ENCODE assay signal across 24 cellular contexts in the genomic region with DNA sequence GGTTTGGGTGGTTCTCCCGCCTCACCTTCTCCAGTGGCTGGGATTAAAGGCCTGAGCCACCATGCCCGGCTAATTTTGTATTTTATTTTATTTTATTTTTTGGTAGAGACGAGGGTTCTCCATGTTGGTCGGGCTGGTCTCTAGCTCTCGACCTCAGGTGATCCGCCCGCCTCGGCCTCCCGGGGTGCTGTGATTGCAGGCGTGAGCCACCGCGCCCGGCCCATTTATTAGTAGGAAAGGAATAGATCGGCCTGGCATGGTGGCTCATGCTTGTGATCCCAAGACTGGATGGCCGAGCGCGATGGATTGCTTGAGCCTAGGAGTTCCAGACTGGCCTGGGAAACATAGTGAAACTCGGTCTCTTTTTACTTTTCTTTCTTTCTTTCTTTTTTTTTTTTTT. TPM values are rescaled to one million over a fixed set of nuclear protein-coding genes. Genes with fewer than 3 reads are reported as not detected.
DNase-seq lines count a peak whose midpoint lies in the region; ATAC-seq and TF ChIP-seq lines count a peak whose summit lies in the region.
"Had no signal": no experiment of that assay in that cellular context is flagged by ENCODE, and none has a peak within 500 bp of the region (broad histone marks: within the 10 kb centered on the region; RNA-seq: fewer than 3 reads in every experiment).

No MANE protein-coding gene starts in this region.

- CTCF ChIA-PET in Panc1 (lab: Charles Lee), result no interaction called here

- no peak overlapping the region for H3K4me3 Mint-ChIP-seq in activated T-cell treated with anti-CD3 and anti-CD28 coated beads, Interleukin-2, amount 50 U/mL, for 24 hours
- H3K4me3 Mint-ChIP-seq: B cell; CD4-positive, alpha-beta T cell; CD8-positive, alpha-beta T cell had no signal

- H3K27ac Mint-ChIP-seq in activated T-cell treated with anti-CD3 and anti-CD28 coated beads, Interleukin-2, amount 50 U/mL, for 24 hours, result no peak overlapping the region
- H3K27ac Mint-ChIP-seq: CD4-positive, alpha-beta T cell; CD8-positive, alpha-beta T cell had no signal

- in situ Hi-C loops in Panc1 (cut with HindIII; ENCODE audit: low pct_unique_long_range_greater_than_20kb, low sequenced_read_pairs), result no loop called here

- peak overlapping the region; percentile 13 to 32 for H3K4me3 ChIP-seq in Panc1 (ENCODE audit: low read depth in 2 of 2, low read length in 2 of 2)
- H3K4me3 ChIP-seq: A549; BLaER1 treated with 17β-estradiol and CSF1 and Interleukin-3, amounts not matched to agents 10 nM and 100 nM; GM12878 had no signal

- H3K27ac ChIP-seq in Panc1 (ENCODE audit: low read length), result no peak overlapping the region
- H3K27ac ChIP-seq in foreskin keratinocyte, result no peak overlapping the region
- H3K27ac ChIP-seq: 22Rv1; A549; BLaER1 treated with 17β-estradiol and CSF1 and Interleukin-3, amounts not matched to agents 10 nM and 100 nM; C4-2B had no signal

- intact Hi-C loops in Right ventricle myocardium inferior (cut with DNase I), result no loop called here
- intact Hi-C loops in left cardiac atrium (cut with DNase I), result no loop called here
- intact Hi-C loops in Panc1 (cut with micrococcal nuclease; ENCODE audit: unreplicated experiment), result no loop called here
- intact Hi-C loops in posterior vena cava (cut with DNase I), result no loop called here

- H3K27me3 ChIP-seq in Panc1 (ENCODE audit: control insufficient read depth, insufficient read depth, low read length), result no peaks in the 10 kb centered on the region
- H3K27me3 ChIP-seq in foreskin keratinocyte, result no peaks in the 10 kb centered on the region
- H3K27me3 ChIP-seq: BLaER1 treated with 17β-estradiol and CSF1 and Interleukin-3, amounts not matched to agents 10 nM and 100 nM had no signal

- H3K9me3 ChIP-seq in Panc1 (ENCODE audit: control insufficient read depth, insufficient read depth, low read depth, low read length), result no peaks in the 10 kb centered on the region
- H3K9me3 ChIP-seq: A549, Caco-2 had no signal

- no peaks in the 10 kb centered on the region for H3K27me3 Mint-ChIP-seq in activated T-cell treated with anti-CD3 and anti-CD28 coated beads, Interleukin-2, amount 50 U/mL, for 24 hours
- H3K27me3 Mint-ChIP-seq: CD4-positive, alpha-beta T cell had no signal

- no peaks in the 10 kb centered on the region for H3K36me3 Mint-ChIP-seq in activated T-cell treated with anti-CD3 and anti-CD28 coated beads, Interleukin-2, amount 50 U/mL, for 24 hours (ENCODE audit: low read depth)

- TF ChIP-seq CTCF in Panc1 (IDR thresholded peaks at IDR 0.05) (no peak), foreskin keratinocyte (conservative IDR thresholded peaks at IDR 0.05) (no peak)

- H3K4me1 ChIP-seq in Panc1 (ENCODE audit: control insufficient read depth, insufficient read depth, low read length) (no peaks in the 10 kb centered on the region), foreskin keratinocyte (peaks cover 3% of the 10 kb centered on the region)
- H3K4me1 ChIP-seq: A549, Caco-2 had no signal

- peaks cover 3% of the 10 kb centered on the region for H3K9me3 Mint-ChIP-seq in activated T-cell treated with anti-CD3 and anti-CD28 coated beads, Interleukin-2, amount 50 U/mL, for 24 hours
- H3K9me3 Mint-ChIP-seq: CD8-positive, alpha-beta T cell had no signal

- peaks cover 7% of the 10 kb centered on the region for H3K4me1 Mint-ChIP-seq in activated T-cell treated with anti-CD3 and anti-CD28 coated beads, Interleukin-2, amount 50 U/mL, for 24 hours (ENCODE audit: low read depth)
- H3K4me1 Mint-ChIP-seq: B cell had no signal

- ATAC-seq in Right ventricle myocardium inferior (no peak), left cardiac atrium (no peak), Panc1 (no peak), foreskin keratinocyte (no peak)
- ATAC-seq: A549; CD8-positive, alpha-beta T cell; GM12878 had no signal

- no peaks in the 10 kb centered on the region for H3K36me3 ChIP-seq in Panc1 (ENCODE audit: control insufficient read depth, insufficient read depth, low read length)
- H3K36me3 ChIP-seq: BLaER1 treated with 17β-estradiol and CSF1 and Interleukin-3, amounts not matched to agents 10 nM and 100 nM had no signal

- DNase-seq in Right ventricle myocardium inferior (ENCODE audit: missing footprints), result peak; percentile 68
- DNase-seq in left cardiac atrium, result no peak
- no peak for DNase-seq in Panc1 (ENCODE audit: low read depth, low spot score)
- DNase-seq in posterior vena cava (ENCODE audit: low spot score), result peak; percentile 74
- DNase-seq in activated T-cell treated with anti-CD3 and anti-CD28 coated beads, Interleukin-2, amount 50 U/mL, for 24 hours, result no peak
- no peak for DNase-seq in NCI-H1092 treated with DMSO at 0.1 percent for 48 hours (lab: John Stamatoyannopoulos, UW)
- DNase-seq in foreskin keratinocyte, result no peak
- DNase-seq: AML-193; Caco-2; CD4-positive, alpha-beta T cell; CD8-positive, alpha-beta T cell; DMS 273 treated with DMSO at 0.1 percent for 48 hours; DMS153; DMS53; DMS79; DND-41; EL; GDM1 had no signal

- BruUV-seq in Panc1 (replicated peaks; lab: Mats Ljungman, UMichigan), result no TSS peak

- POLR2A ChIA-PET in Panc1 (lab: Charles Lee), result no interaction called here

RNA-seq across cellular contexts. Expression of a gene that starts 20.4 kb away (rescaled TPM):
- 34.0 TPM for total RNA-seq in Right ventricle myocardium inferior
- total RNA-seq in left cardiac atrium, result 10 to 100 TPM; 40.4 to 40.7 TPM
- 28.9 TPM for total RNA-seq in Panc1 (2021; ENCODE audit: unreplicated experiment)
- polyA plus RNA-seq in Panc1 (2012; ENCODE audit: insufficient read length), result 14.3 TPM
- 10 to 100 TPM; 52.7 to 54.9 TPM for total RNA-seq in posterior vena cava
- total RNA-seq in foreskin keratinocyte, result 35.2 and 36.6 TPM in 2 replicates
- polyA plus RNA-seq in foreskin keratinocyte, result 9.4 and 10.6 TPM in 2 replicates

Comparison
In these comparisons a context has a peak if more than half of its experiments do, and no peak if none do; other contexts are left out.
1. DNase-seq: peak in Right ventricle myocardium inferior (single experiment) and posterior vena cava (single experiment); none in left cardiac atrium (single experiment), Panc1 (single experiment), activated T-cell treated with anti-CD3 and anti-CD28 coated beads, Interleukin-2, amount 50 U/mL, for 24 hours (single experiment), NCI-H1092 treated with DMSO at 0.1 percent for 48 hours (single experiment) and foreskin keratinocyte (0 of 2).